ENCODE assay signal across 1 cellular context in genomic region chr11:104892723-104893511, GRCh38.
TF ChIP-seq lines count a peak whose summit lies in the region.

No MANE protein-coding gene starts in this region.

TF ChIP-seq in SK-N-SH, 30 proteins besides CTCF, POLR2A, EP300 and RAD21 (continued from another document):
- TF ChIP-seq RFX5 (IDR thresholded peaks at IDR 0.05; ENCODE audit: low read length) (no peak), EZH2phosphoT487 (IDR thresholded peaks at IDR 0.05; ENCODE audit: borderline replicate concordance, low read depth) (no peak)
